8 cellular contexts compared by ENCODE assay signal in the genomic region with DNA sequence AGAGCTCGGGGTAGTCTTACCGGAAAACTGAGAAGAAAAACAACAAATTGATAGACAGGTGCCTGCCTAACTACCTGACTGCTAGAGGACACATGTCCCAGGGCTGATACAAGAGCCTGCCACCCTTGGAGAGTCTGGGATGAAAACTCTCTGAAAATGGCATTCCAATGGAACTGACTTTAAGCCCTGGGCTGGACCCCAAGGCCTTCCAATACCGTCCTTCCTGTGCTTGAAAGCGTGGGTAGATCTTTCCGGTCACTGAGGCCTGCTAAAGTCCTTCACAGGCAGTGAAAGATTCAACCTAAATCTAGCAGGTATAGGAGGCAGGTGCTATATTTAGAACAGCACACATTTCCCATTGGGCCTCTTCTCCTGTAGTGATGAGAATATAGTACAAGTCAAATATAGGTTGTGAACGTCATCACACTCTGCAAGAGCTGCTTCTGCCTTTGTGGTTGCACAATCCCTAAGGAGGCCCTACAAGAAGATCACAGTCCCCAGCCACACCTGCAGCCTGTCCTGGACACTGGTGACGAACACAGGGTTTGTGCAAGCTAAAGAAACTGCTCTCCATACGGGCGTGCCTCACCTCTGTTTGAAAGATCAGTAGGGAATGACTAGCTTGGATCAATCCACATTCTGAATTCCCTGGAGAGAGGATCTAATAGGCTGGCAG. TPM values are rescaled to one million over a fixed set of nuclear protein-coding genes. Genes with fewer than 3 reads are reported as not detected.
A peak's percentile ranks its signal among the peaks of the same experiment; 100 is the strongest.
DNase-seq lines count a peak whose midpoint lies in the region; ATAC-seq and TF ChIP-seq lines count a peak whose summit lies in the region.

No MANE protein-coding gene starts in this region.

- H3K4me1 Mint-ChIP-seq in IgD-negative memory B cell: peaks cover 21 to 39% (median 39%) of the 10 kb centered on the region in 3 donors

- peak overlapping the region; percentile 62 to 80 for H3K27ac ChIP-seq in ascending aorta
- no peak overlapping the region for H3K27ac ChIP-seq in mesodermal cell (ENCODE audit: low read depth, low read length, severe bottlenecking)

- H3K27me3 Mint-ChIP-seq in IgD-negative memory B cell: no peaks in the 10 kb centered on the region

- no peaks in the 10 kb centered on the region for H3K27me3 ChIP-seq in ascending aorta

- H3K4me1 ChIP-seq in ascending aorta (peaks cover 0 to 9% of the 10 kb centered on the region in 2 donors), mesodermal cell (ENCODE audit: control insufficient read depth, insufficient read depth, low read length, poor library complexity, severe bottlenecking) (peaks cover 6% of the 10 kb centered on the region)

- ATAC-seq in HG03045 (IDR thresholded peaks at IDR 0.05; ENCODE audit: unreplicated experiment) (no peak), HG03439 (IDR thresholded peaks at IDR 0.05; ENCODE audit: unreplicated experiment) (no peak), GM21360 (IDR thresholded peaks at IDR 0.05; ENCODE audit: unreplicated experiment) (no peak)

- no peaks in the 10 kb centered on the region for H3K9me3 ChIP-seq in ascending aorta
- H3K9me3 ChIP-seq in mesodermal cell (ENCODE audit: control insufficient read depth, low read length): peaks cover 10% of the 10 kb centered on the region

- intact Hi-C loops in ascending aorta (cut with DNase I): loop anchor here (1.0 to 5.0 kb wide), 3 partner anchors 106 to 206 kb away; a partner anchor contains a TSS

- DNase-seq in AG10803 (ENCODE audit: low read depth) (no peak), ascending aorta (ENCODE audit: low spot score in 2 of 2) (no peak), islet precursor cell (no peak)

- no peaks in the 10 kb centered on the region for H3K36me3 Mint-ChIP-seq in IgD-negative memory B cell

- WGBS in mesodermal cell (ENCODE audit: insufficient coverage in 2 of 2), 2 experiments: 95 to 100% methylated on average over 7 to 8 of the region's 9 CpGs

- peak overlapping the region; percentile 83 to 94 (median 88) for H3K4me3 Mint-ChIP-seq in IgD-negative memory B cell

- H3K27ac Mint-ChIP-seq in IgD-negative memory B cell: peak overlapping the region; percentile 57 to 88 (median 85)

- peaks cover 0 to 7% (median 0%) of the 10 kb centered on the region in 3 donors for H3K9me3 Mint-ChIP-seq in IgD-negative memory B cell

- H3K36me3 ChIP-seq in ascending aorta (no peaks in the 10 kb centered on the region), mesodermal cell (ENCODE audit: control insufficient read depth, insufficient read depth, low read length) (no peaks in the 10 kb centered on the region)

- TF ChIP-seq CTCF in AG10803 (conservative IDR thresholded peaks at IDR 0.05; ENCODE audit: low read length) (no peak), ascending aorta (IDR thresholded peaks at IDR 0.05) (no peak)

- peak overlapping the region; percentile 64 for H3K4me3 ChIP-seq in AG10803 (ENCODE audit: low read length)
- H3K4me3 ChIP-seq in ascending aorta: peak overlapping the region; percentile 88 to 91
- H3K4me3 ChIP-seq in mesodermal cell (ENCODE audit: extremely low read depth, insufficient read depth, low read length, poor library complexity, severe bottlenecking): peak overlapping the region; percentile 81

RNA-seq across cellular contexts. Expression of a gene that starts 0.8 kb away (rescaled TPM):
- 5.3 TPM for polyA plus RNA-seq in IgD-negative memory B cell
- total RNA-seq in ascending aorta: 1.2 TPM
- polyA plus RNA-seq in mesodermal cell (2013, experiment 1 of 2): 6.9 TPM
- 8.2 TPM for polyA plus RNA-seq in mesodermal cell (2013, experiment 2 of 2)

RNA-seq across cellular contexts. Expression of a gene that starts 0.8 kb away (rescaled TPM):
- 76.7 TPM for polyA plus RNA-seq in IgD-negative memory B cell
- 9.0 TPM for total RNA-seq in ascending aorta
- 52.4 TPM for polyA plus RNA-seq in mesodermal cell (2013, experiment 1 of 2)
- polyA plus RNA-seq in mesodermal cell (2013, experiment 2 of 2): 49.0 TPM

RNA-seq across cellular contexts. Expression of a gene that starts 11.1 kb away (rescaled TPM):
- polyA plus RNA-seq in IgD-negative memory B cell: 0.90 TPM
- not detected for total RNA-seq in ascending aorta
- not detected for polyA plus RNA-seq in mesodermal cell (2013, experiment 1 of 2)
- not detected for polyA plus RNA-seq in mesodermal cell (2013, experiment 2 of 2)
